2 cellular contexts compared by ENCODE assay signal in the genomic region with DNA sequence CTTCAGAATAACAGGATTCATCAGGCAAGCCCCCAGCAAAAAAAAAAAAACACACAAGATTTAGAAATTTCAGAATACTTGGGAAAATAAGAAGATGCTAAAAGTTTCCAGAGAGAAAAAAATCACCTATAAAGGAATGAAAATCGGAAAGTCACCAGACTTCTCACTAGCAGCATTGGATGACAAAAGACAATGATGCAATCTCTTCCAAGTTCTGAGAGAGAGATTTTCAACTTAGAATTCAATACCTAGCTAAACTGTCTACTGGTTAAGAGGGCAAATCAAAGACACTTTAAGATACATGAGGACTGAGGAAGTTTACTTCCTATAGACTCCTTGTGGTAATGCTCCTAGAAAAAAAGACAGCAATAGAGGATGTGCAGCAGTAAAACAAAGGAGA.
TF ChIP-seq lines count a peak whose summit lies in the region.

No MANE protein-coding gene starts in this region.

TF ChIP-seq in HepG2, 621 proteins besides CTCF, POLR2A, EP300 and RAD21:
- TF ChIP-seq ZNF205 (CRISPR knock-in tag; IDR thresholded peaks at IDR 0.05): no peak
- TF ChIP-seq ZFP1 (CRISPR knock-in tag; IDR thresholded peaks at IDR 0.05): peak; percentile 99
- peak; percentile 62 for TF ChIP-seq ATF7 (IDR thresholded peaks at IDR 0.05)
- no peak for TF ChIP-seq ATF7 (CRISPR knock-in tag; IDR thresholded peaks at IDR 0.05)
- TF ChIP-seq CEBPB (IDR thresholded peaks at IDR 0.05; ENCODE audit: borderline replicate concordance, low read depth, low read length): peak; percentile 37; the same call in 1 of the 2 replicates

TF ChIP-seq in WTC11, 78 proteins besides CTCF, POLR2A, EP300 and RAD21:
- TF ChIP-seq SMAD4 (CRISPR knock-in tag; IDR thresholded peaks at IDR 0.05) (no peak), ELF4 (CRISPR knock-in tag; IDR thresholded peaks at IDR 0.05; ENCODE audit: low read depth) (no peak), ZNF317 (CRISPR knock-in tag; IDR thresholded peaks at IDR 0.05; ENCODE audit: borderline replicate concordance, low read depth) (peak; percentile 74; the same call in 1 of the 2 replicates), NR1H2 (CRISPR knock-in tag; IDR thresholded peaks at IDR 0.05) (no peak), GTF2I (CRISPR knock-in tag; conservative IDR thresholded peaks at IDR 0.05) (no peak)
- TF ChIP-seq, protein P1, sequence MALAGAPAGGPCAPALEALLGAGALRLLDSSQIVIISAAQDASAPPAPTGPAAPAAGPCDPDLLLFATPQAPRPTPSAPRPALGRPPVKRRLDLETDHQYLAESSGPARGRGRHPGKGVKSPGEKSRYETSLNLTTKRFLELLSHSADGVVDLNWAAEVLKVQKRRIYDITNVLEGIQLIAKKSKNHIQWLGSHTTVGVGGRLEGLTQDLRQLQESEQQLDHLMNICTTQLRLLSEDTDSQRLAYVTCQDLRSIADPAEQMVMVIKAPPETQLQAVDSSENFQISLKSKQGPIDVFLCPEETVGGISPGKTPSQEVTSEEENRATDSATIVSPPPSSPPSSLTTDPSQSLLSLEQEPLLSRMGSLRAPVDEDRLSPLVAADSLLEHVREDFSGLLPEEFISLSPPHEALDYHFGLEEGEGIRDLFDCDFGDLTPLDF (CRISPR knock-in tag; IDR thresholded peaks at IDR 0.05): no peak
TF ChIP-seq in WTC11: peak in this region for 1.
